Comparison of ENCODE assay signal across 9 cellular contexts in the genomic region with DNA sequence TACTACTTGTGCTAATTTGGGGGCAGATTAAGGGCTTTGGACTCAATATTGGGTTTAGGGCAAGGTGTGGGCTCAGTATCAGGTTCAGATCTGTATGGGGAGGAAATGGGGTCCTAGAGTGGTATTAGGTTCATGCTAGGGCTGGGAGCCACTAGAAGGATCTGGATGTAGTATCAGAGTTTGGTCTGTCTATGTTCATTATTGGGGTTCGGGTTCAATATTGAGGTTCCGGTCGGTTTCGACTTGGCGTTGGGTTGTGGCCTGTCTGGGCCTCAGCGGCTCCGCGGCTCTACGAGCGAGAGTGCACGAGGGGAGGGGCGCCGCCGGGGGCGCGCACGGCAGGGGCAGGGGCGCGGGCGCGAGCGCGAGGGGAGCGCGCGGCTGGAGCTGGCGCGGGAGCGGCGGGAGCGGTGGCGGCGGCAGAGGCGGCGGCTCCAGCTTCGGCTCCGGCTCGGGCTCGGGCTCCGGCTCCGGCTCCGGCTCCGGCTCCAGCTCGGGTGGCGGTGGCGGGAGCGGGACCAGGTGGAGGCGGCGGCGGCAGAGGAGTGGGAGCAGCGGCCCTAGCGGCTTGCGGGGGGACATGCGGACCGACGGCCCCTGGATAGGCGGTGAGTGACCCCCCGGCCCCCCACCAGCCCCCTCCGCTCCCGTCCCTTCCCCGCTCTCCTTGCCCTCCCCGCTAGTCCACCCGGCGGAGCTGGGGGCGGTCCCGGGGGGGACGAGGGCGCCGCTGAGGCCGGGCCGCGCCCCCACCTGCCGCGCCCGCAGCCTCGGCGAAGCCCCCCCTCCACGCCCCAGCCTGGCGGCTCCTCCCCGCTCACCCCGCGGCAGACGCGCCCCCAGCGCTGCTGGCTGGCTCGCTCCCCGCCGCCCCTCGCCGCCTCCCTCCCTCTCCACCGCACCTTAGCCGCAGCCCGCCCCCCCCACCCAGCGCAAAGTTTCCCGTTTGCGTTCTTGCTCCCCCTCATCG. TPM values are rescaled to one million over a fixed set of nuclear protein-coding genes. Genes with fewer than 3 reads are reported as not detected.
DNase-seq lines count a peak whose midpoint lies in the region; ATAC-seq and TF ChIP-seq lines count a peak whose summit lies in the region.
"Had no signal": no experiment of that assay in that cellular context is flagged by ENCODE, and none has a peak within 500 bp of the region (broad histone marks: within the 10 kb centered on the region; RNA-seq: fewer than 3 reads in every experiment).

Gene PTPRF, plus strand, starts transcription at position 401 of the 970 bp plus-strand sequence. CDS start 14,193 bp downstream, outside the sequence.

- CTCF ChIA-PET in GM10248 (lab: Yijun Ruan, JAX): interaction anchor here (0.9 to 3.6 kb wide), 20 partner anchors 9 to 516 kb away, joined by 3 to 44 read pairs (median 4); partner anchors contain the start of gene ARTN

- H3K4me3 Mint-ChIP-seq in endothelial cell (ENCODE audit: unreplicated experiment): peak within 1 kb of the TSS; percentile 100

- no peak for TF ChIP-seq CTCF in GM10248 (IDR thresholded peaks at IDR 0.05; ENCODE audit: control extremely low read depth, extremely low read depth, low read depth, missing control alignments)
- TF ChIP-seq CTCF in endothelial cell (IDR thresholded peaks at IDR 0.05; ENCODE audit: unreplicated experiment): no peak

- H3K27me3 ChIP-seq in mesenchymal stem cell (ENCODE audit: control insufficient read depth in 1 of 2, insufficient read depth in 1 of 2, low read length in 2 of 2) (peaks cover 0 to 8% of the 10 kb centered on the region in 2 experiments), subcutaneous abdominal adipose tissue (ENCODE audit: control insufficient read depth in 5 of 5, insufficient read depth in 4 of 5, low read length in 5 of 5) (peaks cover 0 to 8% (median 0%) of the 10 kb centered on the region in 5 donors)

- peak within 1 kb of the TSS in 1 of 2 experiments; percentile 94 for H3K14ac ChIP-seq in mesenchymal stem cell (ENCODE audit: low read length in 2 of 2)

- peak within 1 kb of the TSS; percentile 86 for H3K27ac Mint-ChIP-seq in endothelial cell (ENCODE audit: unreplicated experiment)

- peaks cover 10% of the 10 kb centered on the region for H3K36me3 Mint-ChIP-seq in endothelial cell (ENCODE audit: low read depth, unreplicated experiment)

- POLR2A ChIA-PET in GM10248 (lab: Yijun Ruan, JAX): no interaction called here

- H3K4ac ChIP-seq in mesenchymal stem cell (ENCODE audit: low read depth in 1 of 2, low read length in 2 of 2): peak within 1 kb of the TSS in 1 of 2 experiments; percentile 52

- H2BK12ac ChIP-seq in mesenchymal stem cell (ENCODE audit: low read length in 2 of 2): peak within 1 kb of the TSS in 1 of 2 experiments; percentile 16

- H3K4me1 Mint-ChIP-seq in endothelial cell (ENCODE audit: unreplicated experiment): peaks cover 34% of the 10 kb centered on the region

- peaks cover 15% of the 10 kb centered on the region for H3K4me1 ChIP-seq in mesenchymal stem cell (ENCODE audit: control insufficient read depth, insufficient read depth, low read depth, low read length)
- H3K4me1 ChIP-seq in subcutaneous abdominal adipose tissue (ENCODE audit: control insufficient read depth in 5 of 5, insufficient read depth in 5 of 5, low read length in 5 of 5): peaks cover 0 to 55% (median 40%) of the 10 kb centered on the region in 5 donors

- H3K4me2 ChIP-seq in mesenchymal stem cell (ENCODE audit: low read length, poor library complexity, severe bottlenecking): peak within 1 kb of the TSS; percentile 97

- H2AFZ ChIP-seq in mesenchymal stem cell (ENCODE audit: low read depth, low read length): peak within 1 kb of the TSS; percentile 66

- H3K9me3 ChIP-seq in mesenchymal stem cell (ENCODE audit: control insufficient read depth, low read length): no peaks in the 10 kb centered on the region
- H3K9me3 ChIP-seq in subcutaneous abdominal adipose tissue (ENCODE audit: control insufficient read depth in 5 of 5, low read length in 5 of 5): no peaks in the 10 kb centered on the region

- 1% methylated on average over 39 of the region's 97 CpGs for WGBS in mesenchymal stem cell

- peak within 1 kb of the TSS; percentile 45 for H2BK120ac ChIP-seq in mesenchymal stem cell (ENCODE audit: low read depth, low read length)

- H3K9ac ChIP-seq in mesenchymal stem cell (ENCODE audit: low read length): peak within 1 kb of the TSS; percentile 83
- peak within 1 kb of the TSS; percentile 48 to 82 (median 65) for H3K9ac ChIP-seq in subcutaneous abdominal adipose tissue (ENCODE audit: low read length in 5 of 5)

- peak; percentile 47 for DNase-seq in GM10248 (ENCODE audit: extremely low spot score)
- DNase-seq in NCI-H1694 (lab: John Stamatoyannopoulos, UW): peak; percentile 22
- DNase-seq in activated CD4-positive, alpha-beta T cell treated with anti-CD3 and anti-CD28 coated beads, Interleukin-2, amount 50 U/mL, for 1 hour: peak; percentile 8
- peak; percentile 76 for DNase-seq in endothelial cell (ENCODE audit: low spot score)
- DNase-seq in mesenchymal stem cell: peak; percentile 51

- peaks cover 16% of the 10 kb centered on the region for H3K27me3 Mint-ChIP-seq in endothelial cell (ENCODE audit: unreplicated experiment)

- H3K4me3 ChIP-seq in mesenchymal stem cell (ENCODE audit: insufficient read depth in 1 of 2, low read depth in 1 of 2, low read length in 2 of 2) (peak within 1 kb of the TSS; percentile 78 to 86), subcutaneous abdominal adipose tissue (ENCODE audit: low read depth in 1 of 5, low read length in 5 of 5) (peak within 1 kb of the TSS; percentile 68 to 85 (median 76))

- peak within 1 kb of the TSS; percentile 66 to 88 for H3K18ac ChIP-seq in mesenchymal stem cell (ENCODE audit: low read depth in 1 of 2, low read length in 2 of 2)

- H3K36me3 ChIP-seq in mesenchymal stem cell (ENCODE audit: control insufficient read depth in 1 of 2, insufficient read depth in 2 of 2, low read depth in 1 of 2, low read length in 2 of 2) (no peaks in the 10 kb centered on the region), subcutaneous abdominal adipose tissue (ENCODE audit: control insufficient read depth in 5 of 5, insufficient read depth in 5 of 5, low read length in 5 of 5) (no peaks in the 10 kb centered on the region)

- H2BK15ac ChIP-seq in mesenchymal stem cell (ENCODE audit: low read depth, poor library complexity, severe bottlenecking): peak within 1 kb of the TSS; percentile 94

- H4K8ac ChIP-seq in mesenchymal stem cell (ENCODE audit: low read length): peak within 1 kb of the TSS; percentile 76

- H2BK5ac ChIP-seq in mesenchymal stem cell (ENCODE audit: low read depth, low read length, poor library complexity, severe bottlenecking): no peak within 1 kb of the TSS

- ATAC-seq in GM18519 (IDR thresholded peaks at IDR 0.05; ENCODE audit: low FRiP score, unreplicated experiment): no peak
- no peak for ATAC-seq in GM19467 (IDR thresholded peaks at IDR 0.05; ENCODE audit: unreplicated experiment)

- peak within 1 kb of the TSS in 1 of 2 experiments; percentile 90 for H3K23ac ChIP-seq in mesenchymal stem cell (ENCODE audit: low read length in 2 of 2)

- H3K79me1 ChIP-seq in mesenchymal stem cell (replicated peaks; ENCODE audit: low read length, poor library complexity, severe bottlenecking): peaks cover 20% of the 10 kb centered on the region

- peak within 1 kb of the TSS; percentile 52 for H4K91ac ChIP-seq in mesenchymal stem cell (ENCODE audit: low read length)

- H3K27ac ChIP-seq in mesenchymal stem cell (ENCODE audit: low read length, poor library complexity, severe bottlenecking) (no peak within 1 kb of the TSS), subcutaneous abdominal adipose tissue (ENCODE audit: low read depth, low read length) (peak within 1 kb of the TSS; percentile 81)

- H2AK5ac ChIP-seq in mesenchymal stem cell (ENCODE audit: low read length, severe bottlenecking): peak within 1 kb of the TSS; percentile 57

- H3K9me3 Mint-ChIP-seq in endothelial cell (ENCODE audit: unreplicated experiment): no peaks in the 10 kb centered on the region
- H3K9me3 Mint-ChIP-seq: activated naive CD4-positive, alpha-beta T cell treated with anti-CD3 and anti-CD28 coated beads, Interleukin-2, amount 50 U/mL, for 72 hours had no signal

RNA-seq across cellular contexts. Expression of gene PTPRF, which starts in this region (rescaled TPM):
- total RNA-seq in endothelial cell (ENCODE audit: unreplicated experiment): 145 TPM
- 51.3 TPM for polyA plus RNA-seq in mesenchymal stem cell (2013, experiment 1 of 2)
- 51.0 TPM for polyA plus RNA-seq in mesenchymal stem cell (2013, experiment 2 of 2)

Comparison
In these comparisons a context has a peak if more than half of its experiments do, and no peak if none do; other contexts are left out.
1. DNase-seq: peak in every context shown above with its lines; median percentile 76 in endothelial cell; 51 in mesenchymal stem cell; 47 in GM10248; 22 in NCI-H1694; 8 in activated CD4-positive, alpha-beta T cell treated with anti-CD3 and anti-CD28 coated beads, Interleukin-2, amount 50 U/mL, for 1 hour.